8 cellular contexts compared by ENCODE assay signal in the genomic region with DNA sequence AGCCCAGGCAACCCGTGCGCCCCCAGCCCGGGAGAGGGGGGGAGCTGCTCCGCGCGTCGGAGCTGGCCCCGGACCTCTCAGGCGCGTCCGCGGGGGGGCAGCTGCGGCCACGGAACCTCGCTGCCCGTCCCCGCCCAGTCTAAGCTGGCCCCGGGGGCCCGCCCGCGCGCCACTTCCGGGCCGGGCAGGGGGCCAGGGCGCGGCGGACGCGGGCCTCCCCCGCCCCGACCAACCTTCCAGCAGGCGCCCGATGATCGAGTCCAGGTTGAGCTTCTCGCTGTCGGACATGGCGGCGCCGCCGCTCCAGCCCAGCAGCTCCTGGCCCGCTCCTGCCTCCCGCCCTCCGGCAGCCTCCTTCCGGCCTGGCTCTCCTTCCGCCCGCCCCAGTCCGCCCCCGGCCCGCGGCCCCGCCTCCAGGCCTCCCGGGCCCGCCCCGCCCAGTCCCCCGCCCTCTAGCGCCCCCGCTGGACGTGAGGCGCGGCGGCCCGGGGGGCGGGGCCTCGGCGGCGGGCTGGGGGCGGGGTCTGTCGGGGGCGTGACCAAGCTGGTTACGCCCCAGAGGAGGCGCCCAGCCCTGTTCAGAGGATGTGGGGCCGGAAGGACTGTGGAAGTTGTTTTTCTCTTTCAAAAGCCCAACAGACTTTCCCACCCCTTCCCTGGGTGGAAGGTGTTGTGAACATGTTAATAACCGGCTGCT. TPM values are rescaled to one million over a fixed set of nuclear protein-coding genes. Genes with fewer than 3 reads are reported as not detected.
A peak's percentile ranks its signal among the peaks of the same experiment; 100 is the strongest.
DNase-seq lines count a peak whose midpoint lies in the region; ATAC-seq lines count a peak whose summit lies in the region.

Gene PPP1CA (minus strand): TSS at position 364 of the 697 bp plus-strand sequence. CDS start 76 bp downstream, at position 288.

- H3K27ac Mint-ChIP-seq in CD4-positive, alpha-beta memory T cell, result peak within 1 kb of the TSS; percentile 83 to 98 (median 89)

- H3K27ac ChIP-seq in CD4-positive, alpha-beta memory T cell (ENCODE audit: low read depth, low read length), result peak within 1 kb of the TSS; percentile 81

- no peaks in the 10 kb centered on the region for H3K27me3 ChIP-seq in CD4-positive, alpha-beta memory T cell (ENCODE audit: insufficient read depth, low read length)

- peak; percentile 60 for ATAC-seq in GM19452 (IDR thresholded peaks at IDR 0.05; ENCODE audit: unreplicated experiment)

- peaks cover 22 to 54% of the 10 kb centered on the region in 2 donors for H3K36me3 Mint-ChIP-seq in CD4-positive, alpha-beta memory T cell

- POLR2A ChIA-PET in CD4-positive, alpha-beta memory T cell (lab: Charles Lee; ENCODE audit: partially characterized antibody), result interaction anchor here (0.6 to 21.5 kb wide), 32 partner anchors 7 to 1511 kb away, joined by 3 to 2262 read pairs (median 7); partner anchors contain the start of genes AIP, ANKRD13D, CABP4 and CARNS1

- CTCF ChIA-PET in CD4-positive, alpha-beta memory T cell (lab: Charles Lee; ENCODE audit: partially characterized antibody), result interaction anchor here (0.9 to 5.7 kb wide), 28 partner anchors 11 to 229 kb away, joined by 3 to 65 read pairs (median 6); partner anchors contain the start of genes AIP, CARNS1, PITPNM1 and POLD4

- H3K4me3 Mint-ChIP-seq in CD4-positive, alpha-beta memory T cell, result peak within 1 kb of the TSS; percentile 89 to 97 (median 92)

- intact Hi-C loops in CD4-positive, alpha-beta memory T cell (cut with micrococcal nuclease), result loop anchor here (1.0 to 2.0 kb wide), 5 partner anchors 9 to 107 kb away; partner anchors contain the start of genes CDK2AP2, PTPRCAP and TMEM134

- DNase-seq in CD4-positive, alpha-beta memory T cell, result peak; percentile 87 to 97 (median 92)
- DNase-seq in HPDE6-E6E7 (ENCODE audit: extremely low spot score) (peak; percentile 91), lung microvascular endothelial cell (ENCODE audit: low read depth in 2 of 2) (peak; percentile 89 to 94)
- DNase-seq in NK-92 treated with Interleukin-12 subunit alpha and Interleukin-12 subunit beta, amount 100 ng/mL, for 24 hours (lab: John Stamatoyannopoulos, UW), result peak; percentile 87
- peak; percentile 73 to 92 for DNase-seq in activated CD8-positive, alpha-beta memory T cell treated with anti-CD3 and anti-CD28 coated beads for 1 hour (ENCODE audit: extremely low read depth in 1 of 2, low read depth in 1 of 2)
- peak; percentile 86 for DNase-seq in effector CD4-positive, alpha-beta T cell
- peak; percentile 85 to 90 (median 89) for DNase-seq in stimulated activated CD4-positive, alpha-beta T cell treated with anti-CD3 and anti-CD28 coated beads, TNF-alpha, amount 100 ng/mL, for 4 hours (ENCODE audit: low read depth in 3 of 3)

- peaks cover 78% of the 10 kb centered on the region for H3K4me1 ChIP-seq in CD4-positive, alpha-beta memory T cell (ENCODE audit: insufficient read depth, low read length)

- H3K4me3 ChIP-seq in CD4-positive, alpha-beta memory T cell (ENCODE audit: low read length in 2 of 2), result peak within 1 kb of the TSS; percentile 78 to 88

- no peaks in the 10 kb centered on the region for H3K9me3 ChIP-seq in CD4-positive, alpha-beta memory T cell (ENCODE audit: control insufficient read depth in 1 of 2, low read length in 2 of 2)

- peaks cover 37% of the 10 kb centered on the region for H3K36me3 ChIP-seq in CD4-positive, alpha-beta memory T cell (ENCODE audit: insufficient read depth, low read length)

- H3K9me3 Mint-ChIP-seq in CD4-positive, alpha-beta memory T cell, result no peaks in the 10 kb centered on the region

- no peaks in the 10 kb centered on the region for H3K27me3 Mint-ChIP-seq in CD4-positive, alpha-beta memory T cell

- peaks cover 27 to 80% (median 45%) of the 10 kb centered on the region in 4 donors for H3K4me1 Mint-ChIP-seq in CD4-positive, alpha-beta memory T cell

RNA-seq across cellular contexts. Expression of gene PPP1CA, which starts in this region (rescaled TPM):
- 100 to 1,000 TPM; 159 to 161 TPM for total RNA-seq in CD4-positive, alpha-beta memory T cell
- 100 to 1,000 TPM; 474 to 774 TPM for polyA plus RNA-seq in CD4-positive, alpha-beta memory T cell
- total RNA-seq in lung microvascular endothelial cell, result 217 TPM in 2 replicates

Comparison
In these comparisons a context has a peak if more than half of its experiments do, and no peak if none do; other contexts are left out.
1. Peak in every context shown above with its lines: DNase-seq, ATAC-seq, H3K4me3 ChIP-seq and H3K27ac ChIP-seq.